In the genomic region with DNA sequence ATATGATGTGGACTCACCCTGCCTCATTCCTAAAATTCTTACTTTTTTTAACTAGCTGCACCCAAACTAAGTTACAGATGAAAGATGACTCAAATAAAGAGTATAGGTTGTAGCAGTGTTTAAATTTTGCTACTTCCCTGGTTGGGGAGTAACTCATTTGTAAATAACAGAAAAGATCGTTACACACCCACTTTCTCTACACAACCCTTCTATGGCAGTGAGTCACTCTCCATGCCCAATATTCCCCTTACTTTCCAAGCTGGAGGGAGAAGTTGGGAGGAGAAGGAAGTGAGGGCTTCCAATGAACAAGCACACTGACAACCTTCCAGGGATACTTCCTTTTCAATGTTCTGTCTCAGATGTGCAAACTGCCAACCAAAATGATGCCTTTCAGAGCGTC, we compare ENCODE assay signal across 13 cellular contexts. TPM values are rescaled to one million over a fixed set of nuclear protein-coding genes. Genes with fewer than 3 reads are reported as not detected.
DNase-seq lines count a peak whose midpoint lies in the region; ATAC-seq and TF ChIP-seq lines count a peak whose summit lies in the region.
"Had no signal": no experiment of that assay in that cellular context is flagged by ENCODE, and none has a peak within 500 bp of the region (broad histone marks: within the 10 kb centered on the region; RNA-seq: fewer than 3 reads in every experiment).

No MANE protein-coding gene starts in this region.

- H3K27me3 ChIP-seq in GM23248 (replicated peaks; ENCODE audit: insufficient read depth), result peaks cover 19% of the 10 kb centered on the region
- peaks cover 38% of the 10 kb centered on the region for H3K27me3 ChIP-seq in osteoblast (ENCODE audit: insufficient read depth, low read length)
- H3K27me3 ChIP-seq in MM.1S (replicated peaks; ENCODE audit: insufficient read depth, low read length), result no peaks in the 10 kb centered on the region
- H3K27me3 ChIP-seq: ascending aorta had no signal

- in situ Hi-C loops in GM23248 (cut with MboI), result no loop called here

- H3K27ac Mint-ChIP-seq in stimulated activated naive CD8-positive, alpha-beta T cell treated with anti-CD3 and anti-CD28 coated beads, Interleukin-15, amount 100 ng/mL, for 72 hours, result no peak overlapping the region
- H3K27ac Mint-ChIP-seq: activated B cell treated with CpG ODN at 0.5 μM for 24 hours; CD4-positive, alpha-beta T cell; endodermal cell had no signal

- 3 to 8% methylated on average over 2 of the region's 2 CpGs for WGBS in GM23248 (ENCODE audit: low coverage in 1 of 2, low lambda C conversion rate in 2 of 2, missing lambda C conversion rate in 2 of 2), 2 experiments

- no peaks in the 10 kb centered on the region for H3K4me1 Mint-ChIP-seq in stimulated activated naive CD8-positive, alpha-beta T cell treated with anti-CD3 and anti-CD28 coated beads, Interleukin-15, amount 100 ng/mL, for 72 hours
- H3K4me1 Mint-ChIP-seq: activated B cell treated with CpG ODN at 0.5 μM for 24 hours, endodermal cell had no signal

- H4K20me1 ChIP-seq in GM23248 (ENCODE audit: insufficient read depth), result no peaks in the 10 kb centered on the region
- H4K20me1 ChIP-seq in osteoblast (ENCODE audit: insufficient read depth, low read length), result no peaks in the 10 kb centered on the region
- H4K20me1 ChIP-seq in MM.1S (ENCODE audit: insufficient read depth, low read length), result no peaks in the 10 kb centered on the region

- TF ChIP-seq CTCF in osteoblast (IDR thresholded peaks at IDR 0.05; ENCODE audit: extremely low read depth, low read depth, low read length) (no peak), MM.1S (IDR thresholded peaks at IDR 0.05; ENCODE audit: low read length) (no peak)

- peaks cover 67% of the 10 kb centered on the region for H3K27me3 Mint-ChIP-seq in stimulated activated naive CD8-positive, alpha-beta T cell treated with anti-CD3 and anti-CD28 coated beads, Interleukin-15, amount 100 ng/mL, for 72 hours

- H2AFZ ChIP-seq in GM23248 (no peak overlapping the region), osteoblast (ENCODE audit: low read length) (no peak overlapping the region), MM.1S (ENCODE audit: low read length) (no peak overlapping the region)

- H3K27ac ChIP-seq in GM23248, result no peak overlapping the region
- H3K27ac ChIP-seq in epithelial cell of prostate, result peak overlapping the region; percentile 59
- no peak overlapping the region for H3K27ac ChIP-seq in osteoblast (ENCODE audit: low read depth, low read length)
- H3K27ac ChIP-seq in MM.1S (ENCODE audit: low read length), result no peak overlapping the region
- H3K27ac ChIP-seq: ascending aorta had no signal

- no peaks in the 10 kb centered on the region for H3K9me2 ChIP-seq in GM23248 (ENCODE audit: insufficient read depth)
- no peaks in the 10 kb centered on the region for H3K9me2 ChIP-seq in MM.1S (replicated peaks; ENCODE audit: insufficient read depth, low read length)

- H3K36me3 ChIP-seq in GM23248 (ENCODE audit: low read depth), result no peaks in the 10 kb centered on the region
- H3K36me3 ChIP-seq in osteoblast (ENCODE audit: insufficient read depth, low read length), result no peaks in the 10 kb centered on the region
- no peaks in the 10 kb centered on the region for H3K36me3 ChIP-seq in MM.1S (replicated peaks; ENCODE audit: insufficient read depth, low read length)
- H3K36me3 ChIP-seq: ascending aorta had no signal

- H3K4me2 ChIP-seq in GM23248 (ENCODE audit: unreplicated experiment) (peak overlapping the region; percentile 65), osteoblast (ENCODE audit: insufficient read depth, low read length) (no peak overlapping the region), MM.1S (ENCODE audit: low read depth, low read length) (no peak overlapping the region)

- H3F3A ChIP-seq in GM23248 (ENCODE audit: insufficient read depth), result peaks cover 13% of the 10 kb centered on the region
- H3F3A ChIP-seq in MM.1S (ENCODE audit: insufficient read depth, low read length), result no peaks in the 10 kb centered on the region

- H3K4me3 Mint-ChIP-seq in stimulated activated naive CD8-positive, alpha-beta T cell treated with anti-CD3 and anti-CD28 coated beads, Interleukin-15, amount 100 ng/mL, for 72 hours, result no peak overlapping the region
- H3K4me3 Mint-ChIP-seq: activated B cell treated with CpG ODN at 0.5 μM for 24 hours; CD4-positive, alpha-beta T cell had no signal

- H3K9me3 ChIP-seq in GM23248 (ENCODE audit: low read depth) (no peaks in the 10 kb centered on the region), osteoblast (ENCODE audit: low read depth, low read length) (no peaks in the 10 kb centered on the region), MM.1S (replicated peaks; ENCODE audit: insufficient read depth, low read length) (no peaks in the 10 kb centered on the region)

- ATAC-seq in stimulated activated naive CD8-positive, alpha-beta T cell treated with anti-CD3 and anti-CD28 coated beads, Interleukin-15, amount 100 ng/mL, for 72 hours, result no peak
- no peak for ATAC-seq in HG02973 (IDR thresholded peaks at IDR 0.05; ENCODE audit: unreplicated experiment)

- no peaks in the 10 kb centered on the region for H3K9me3 Mint-ChIP-seq in stimulated activated naive CD8-positive, alpha-beta T cell treated with anti-CD3 and anti-CD28 coated beads, Interleukin-15, amount 100 ng/mL, for 72 hours
- H3K9me3 Mint-ChIP-seq: activated B cell treated with CpG ODN at 0.5 μM for 24 hours, endodermal cell had no signal

- DNase-seq in GM23248 (peak; percentile 24), NCI-H748 treated with DMSO at 0.1 percent for 48 hours (lab: John Stamatoyannopoulos, UW) (peak; percentile 55), epithelial cell of prostate (ENCODE audit: low read depth, low spot score) (no peak), osteoblast (ENCODE audit: insufficient read length, low spot score, missing footprints) (peak; percentile 64), MM.1S (no peak), DMS114 treated with DMSO at 0.1 percent for 48 hours (lab: John Stamatoyannopoulos, UW; ENCODE audit: unreplicated experiment) (no peak)
- DNase-seq in stimulated activated naive CD8-positive, alpha-beta T cell treated with anti-CD3 and anti-CD28 coated beads, Interleukin-15, amount 100 ng/mL, for 72 hours, result no peak
- DNase-seq: activated B cell treated with CpG ODN at 0.5 μM for 24 hours; CD4-positive, alpha-beta T cell; endodermal cell; hippocampal formation had no signal

- H3K79me2 ChIP-seq in GM23248 (ENCODE audit: insufficient read depth) (no peaks in the 10 kb centered on the region), osteoblast (ENCODE audit: insufficient read depth, low read length) (no peaks in the 10 kb centered on the region), MM.1S (ENCODE audit: low read length) (no peaks in the 10 kb centered on the region)

- H3K4me3 ChIP-seq in GM23248 (peak overlapping the region; percentile 55; the same call in 1 of the 2 replicates), osteoblast (ENCODE audit: insufficient read depth, low read length) (no peak overlapping the region), MM.1S (ENCODE audit: low read length) (no peak overlapping the region)
- H3K4me3 ChIP-seq: ascending aorta had no signal

- peaks cover 5% of the 10 kb centered on the region for H3K4me1 ChIP-seq in GM23248 (ENCODE audit: insufficient read depth)
- peaks cover 13% of the 10 kb centered on the region for H3K4me1 ChIP-seq in osteoblast (ENCODE audit: insufficient read depth, low read length)
- no peaks in the 10 kb centered on the region for H3K4me1 ChIP-seq in MM.1S (ENCODE audit: low read length)
- H3K4me1 ChIP-seq: ascending aorta had no signal

- no peak overlapping the region for H3K9ac ChIP-seq in GM23248
- no peak overlapping the region for H3K9ac ChIP-seq in MM.1S (ENCODE audit: low read length)

RNA-seq across cellular contexts. Expression of a gene that starts 1.9 kb away (rescaled TPM):
- total RNA-seq in GM23248 (2014; rRNA removed; shearing (Covaris generic)), result 0.11 TPM in 1 of 2 replicates, not detected in the other
- polyA plus RNA-seq in GM23248 (2016; fragmentation: Nextera tagmentation; extraction: Ambion mirVana), result not detected in 2 replicates
- total RNA-seq in osteoblast, result 1.4 and 2.1 TPM in 2 replicates
- total RNA-seq: activated B cell treated with CpG ODN at 0.5 μM for 24 hours; ascending aorta; CD4-positive, alpha-beta T cell had no signal

Comparison
In these comparisons a context has a peak if more than half of its experiments do, and no peak if none do; other contexts are left out.
1. DNase-seq: peak in GM23248 (single experiment), NCI-H748 treated with DMSO at 0.1 percent for 48 hours (single experiment) and osteoblast (single experiment); none in epithelial cell of prostate (single experiment), stimulated activated naive CD8-positive, alpha-beta T cell treated with anti-CD3 and anti-CD28 coated beads, Interleukin-15, amount 100 ng/mL, for 72 hours (0 of 2), MM.1S (single experiment) and DMS114 treated with DMSO at 0.1 percent for 48 hours (single experiment).